1 cellular context compared by ENCODE assay signal in the genomic region with DNA sequence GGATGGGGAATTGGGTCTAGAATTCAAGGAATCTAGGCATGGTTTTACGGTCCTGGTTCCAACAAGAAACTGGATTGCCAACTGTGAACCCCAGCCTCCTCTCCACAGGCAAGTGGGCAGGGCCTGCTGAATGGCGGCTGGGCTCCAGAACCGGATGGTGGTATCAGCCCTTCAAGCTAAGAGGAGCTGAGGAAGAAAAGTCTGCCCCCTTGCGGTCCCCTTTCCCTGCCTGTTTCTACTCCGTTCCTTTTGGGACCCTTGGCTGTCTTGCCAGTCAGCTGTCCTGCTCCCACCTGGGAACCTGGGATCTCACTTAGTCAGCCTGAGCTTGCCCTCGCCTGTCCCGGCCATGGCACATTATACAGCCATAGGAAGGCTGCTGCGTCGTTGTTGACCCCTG.
TF ChIP-seq lines count a peak whose summit lies in the region.

No MANE protein-coding gene starts in this region.

TF ChIP-seq in IMR-90, 13 proteins besides CTCF, POLR2A, EP300 and RAD21:
- no peak for TF ChIP-seq MXI1 (IDR thresholded peaks at IDR 0.05; ENCODE audit: borderline replicate concordance, low read depth, low read length)
- no peak for TF ChIP-seq SMC3 (IDR thresholded peaks at IDR 0.05; ENCODE audit: low read depth, low read length)
- TF ChIP-seq BHLHE40 (IDR thresholded peaks at IDR 0.05; ENCODE audit: low read depth, low read length) = no peak
- TF ChIP-seq NFE2L2 (IDR thresholded peaks at IDR 0.05; ENCODE audit: low read depth, low read length) = no peak
- no peak for TF ChIP-seq FOS (IDR thresholded peaks at IDR 0.05; ENCODE audit: low read depth, low read length)
